Comparison of ENCODE assay signal across 10 cellular contexts in the genomic region with DNA sequence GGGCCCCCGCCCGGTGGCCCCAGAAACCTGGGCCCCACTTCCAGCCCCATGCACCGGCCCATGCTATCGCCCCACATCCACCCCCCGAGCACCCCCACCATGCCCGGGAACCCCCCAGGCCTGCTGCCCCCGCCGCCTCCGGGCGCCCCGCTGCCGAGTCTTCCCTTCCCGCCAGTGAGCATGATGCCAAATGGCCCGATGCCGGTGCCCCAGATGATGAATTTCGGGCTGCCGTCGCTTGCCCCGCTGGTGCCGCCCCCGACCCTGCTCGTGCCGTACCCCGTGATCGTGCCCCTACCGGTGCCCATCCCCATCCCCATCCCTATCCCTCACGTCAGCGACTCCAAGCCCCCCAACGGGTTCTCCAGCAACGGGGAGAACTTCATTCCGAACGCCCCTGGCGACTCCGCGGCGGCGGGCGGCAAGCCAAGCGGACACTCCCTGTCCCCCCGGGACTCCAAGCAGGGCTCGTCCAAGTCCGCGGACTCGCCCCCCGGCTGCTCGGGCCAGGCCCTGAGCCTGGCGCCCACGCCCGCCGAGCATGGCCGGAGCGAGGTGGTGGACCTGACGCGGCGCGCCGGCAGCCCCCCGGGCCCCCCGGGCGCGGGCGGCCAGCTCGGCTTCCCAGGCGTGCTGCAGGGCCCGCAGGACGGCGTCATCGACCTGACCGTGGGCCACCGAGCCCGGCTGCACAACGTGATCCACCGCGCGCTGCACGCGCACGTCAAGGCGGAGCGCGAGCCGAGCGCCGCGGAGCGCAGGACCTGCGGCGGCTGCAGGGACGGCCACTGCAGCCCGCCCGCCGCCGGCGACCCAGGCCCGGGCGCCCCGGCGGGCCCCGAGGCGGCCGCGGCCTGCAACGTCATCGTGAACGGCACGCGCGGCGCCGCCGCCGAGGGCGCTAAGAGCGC.
A peak's percentile ranks its signal among the peaks of the same experiment; 100 is the strongest.
DNase-seq lines count a peak whose midpoint lies in the region; ATAC-seq and TF ChIP-seq lines count a peak whose summit lies in the region.
"Had no signal": no experiment of that assay in that cellular context is flagged by ENCODE, and none has a peak within 500 bp of the region (broad histone marks: within the 10 kb centered on the region; RNA-seq: fewer than 3 reads in every experiment).

No MANE protein-coding gene starts in this region.

- no peak for ATAC-seq in activated T-helper 17 cell treated with anti-CD3 and anti-CD28 coated beads, Interleukin-2, amount 50 U/mL, for 72 hours (replicated peaks)
- ATAC-seq in heart left ventricle (peak; percentile 32 to 66 (median 54)), sciatic nerve (peak; percentile 49), HG03378 (IDR thresholded peaks at IDR 0.05; ENCODE audit: unreplicated experiment) (no peak), HG02678 (IDR thresholded peaks at IDR 0.05; ENCODE audit: unreplicated experiment) (no peak), GM19455 (IDR thresholded peaks at IDR 0.05; ENCODE audit: unreplicated experiment) (no peak)

- H3K4me3 ChIP-seq in heart left ventricle, result peak overlapping the region in 6 of 12 donors; percentile 8 to 41 (median 34)
- H3K4me3 ChIP-seq in transverse colon, result peak overlapping the region in 1 of 4 donors; percentile 27

- no peak overlapping the region for H3K27ac Mint-ChIP-seq in activated T-helper 17 cell treated with anti-CD3 and anti-CD28 coated beads, Interleukin-2, amount 50 U/mL, for 72 hours

- H3K27ac ChIP-seq in heart left ventricle (peak overlapping the region in 2 of 12 donors; percentile 13 to 36), transverse colon (no peak overlapping the region)

- peaks cover 52% of the 10 kb centered on the region for H3K27me3 Mint-ChIP-seq in activated T-helper 17 cell treated with anti-CD3 and anti-CD28 coated beads, Interleukin-2, amount 50 U/mL, for 72 hours

- in situ Hi-C loops in transverse colon (cut with MboI; ENCODE audit: low pct_ligation_motif_present in 1 of 4, low pct_unique_long_range_greater_than_20kb in 1 of 4, low sequenced_read_pairs in 3 of 4), result no loop called here

- no peak for TF ChIP-seq EP300 in transverse colon (IDR thresholded peaks at IDR 0.05; ENCODE audit: low read depth)

- H3K36me3 ChIP-seq in heart left ventricle, result peaks cover 0 to 17% (median 3%) of the 10 kb centered on the region in 9 donors
- H3K36me3 ChIP-seq in transverse colon, result no peaks in the 10 kb centered on the region

- intact Hi-C loops in heart left ventricle (cut with DNase I) (no loop called here), sciatic nerve (cut with DNase I) (no loop called here), transverse colon (cut with DNase I; ENCODE audit: low total_unique reads) (loop anchor here (10.0 kb wide), 1 partner anchor 150 kb away; no protein-coding TSS in a partner anchor)

- DNase-seq in GM20000 (ENCODE audit: low spot score), result peak; percentile 54
- peak in 4 of 5 donors; percentile 39 to 63 (median 52) for DNase-seq in heart left ventricle
- no peak for DNase-seq in sciatic nerve (ENCODE audit: low spot score)
- no peak for DNase-seq in transverse colon
- DNase-seq: NCI-H1694, nephron progenitor cell had no signal

- no peaks in the 10 kb centered on the region for H3K9me3 ChIP-seq in heart left ventricle
- H3K9me3 ChIP-seq in transverse colon, result no peaks in the 10 kb centered on the region

- H3K27me3 ChIP-seq in heart left ventricle, result peaks cover 0 to 44% (median 0%) of the 10 kb centered on the region in 9 donors
- H3K27me3 ChIP-seq in transverse colon, result peaks cover 30% of the 10 kb centered on the region

- H3K4me1 ChIP-seq in heart left ventricle (peaks cover 0 to 23% (median 0%) of the 10 kb centered on the region in 12 donors), transverse colon (peaks cover 0 to under 1% (median 0%) of the 10 kb centered on the region in 4 donors)

- H3K4me3 Mint-ChIP-seq in activated T-helper 17 cell treated with anti-CD3 and anti-CD28 coated beads, Interleukin-2, amount 50 U/mL, for 72 hours, result peak overlapping the region; percentile 38
- H3K4me3 Mint-ChIP-seq: nephron progenitor cell had no signal

- no peaks in the 10 kb centered on the region for H3K4me1 Mint-ChIP-seq in activated T-helper 17 cell treated with anti-CD3 and anti-CD28 coated beads, Interleukin-2, amount 50 U/mL, for 72 hours

- 35 to 49% (median 41%) methylated on average over 60 to 114 of the region's 114 CpGs for WGBS in heart left ventricle, 4 donors
- WGBS in transverse colon (ENCODE audit: low coverage in 1 of 2), 2 donors, result 42% methylated on average over 65 of the region's 114 CpGs; no CpG with 5 or more reads in 1 of the 2 donors

- TF ChIP-seq CTCF in GM20000 (IDR thresholded peaks at IDR 0.05; ENCODE audit: extremely low read depth, missing control alignments) (no peak), heart left ventricle (IDR thresholded peaks at IDR 0.05) (no peak), transverse colon (IDR thresholded peaks at IDR 0.05) (no peak)

- no peaks in the 10 kb centered on the region for H3K36me3 Mint-ChIP-seq in activated T-helper 17 cell treated with anti-CD3 and anti-CD28 coated beads, Interleukin-2, amount 50 U/mL, for 72 hours (ENCODE audit: low read depth)

- no peak for TF ChIP-seq POLR2A in heart left ventricle (IDR thresholded peaks at IDR 0.05)
- TF ChIP-seq POLR2A in transverse colon (IDR thresholded peaks at IDR 0.05), result no peak

- H3K9me3 Mint-ChIP-seq in activated T-helper 17 cell treated with anti-CD3 and anti-CD28 coated beads, Interleukin-2, amount 50 U/mL, for 72 hours, result no peaks in the 10 kb centered on the region

Comparison
In these comparisons a context has a peak if more than half of its experiments do, and no peak if none do; other contexts are left out.
1. DNase-seq: peak in GM20000 (single experiment) and heart left ventricle (4 of 5); none in sciatic nerve (single experiment) and transverse colon (single experiment).
2. ATAC-seq: peak in heart left ventricle (4 of 4) and sciatic nerve (single experiment); none in activated T-helper 17 cell treated with anti-CD3 and anti-CD28 coated beads, Interleukin-2, amount 50 U/mL, for 72 hours (single experiment), HG03378 (single experiment), HG02678 (single experiment) and GM19455 (single experiment).